In genomic region chr1:235767795-235768194, GRCh38 we compare ENCODE assay signal across 12 cellular contexts.
DNase-seq lines count a peak whose midpoint lies in the region; ATAC-seq and TF ChIP-seq lines count a peak whose summit lies in the region.
"Had no signal": no experiment of that assay in that cellular context is flagged by ENCODE, and none has a peak within 500 bp of the region (broad histone marks: within the 10 kb centered on the region; RNA-seq: fewer than 3 reads in every experiment).

No MANE protein-coding gene starts in this region.

- no peaks in the 10 kb centered on the region for H3K9me3 Mint-ChIP-seq in activated naive CD8-positive, alpha-beta T cell treated with anti-CD3 and anti-CD28 coated beads, Interleukin-2, amount 10 ng/mL, durations not matched to agents 7 days and 5 days
- H3K9me3 Mint-ChIP-seq in activated naive CD8-positive, alpha-beta T cell treated with anti-CD3 and anti-CD28 coated beads for 36 hours: no peaks in the 10 kb centered on the region
- H3K9me3 Mint-ChIP-seq: activated T-helper 2 cell treated with anti-CD3 and anti-CD28 coated beads, Interferon-gamma antibody, Interleukin-2, Interleukin-4, amounts not matched to agents 10 μg/mL and 5 μg/mL and 100 μg/mL, durations not matched to agents 14 hours and 24 hours and 36 hours had no signal

- no peak overlapping the region for H3K27ac ChIP-seq in upper lobe of left lung

- TF ChIP-seq EP300 in upper lobe of left lung (IDR thresholded peaks at IDR 0.05): no peak

- no peaks in the 10 kb centered on the region for H3K27me3 Mint-ChIP-seq in activated naive CD8-positive, alpha-beta T cell treated with anti-CD3 and anti-CD28 coated beads, Interleukin-2, amount 10 ng/mL, durations not matched to agents 7 days and 5 days
- no peaks in the 10 kb centered on the region for H3K27me3 Mint-ChIP-seq in activated naive CD8-positive, alpha-beta T cell treated with anti-CD3 and anti-CD28 coated beads for 36 hours

- no peak for TF ChIP-seq POLR2A in upper lobe of left lung (IDR thresholded peaks at IDR 0.05)

- peaks cover 9% of the 10 kb centered on the region for H3K4me1 Mint-ChIP-seq in activated naive CD8-positive, alpha-beta T cell treated with anti-CD3 and anti-CD28 coated beads, Interleukin-2, amount 10 ng/mL, durations not matched to agents 7 days and 5 days
- H3K4me1 Mint-ChIP-seq in activated naive CD8-positive, alpha-beta T cell treated with anti-CD3 and anti-CD28 coated beads for 36 hours: peaks cover 13% of the 10 kb centered on the region

- H3K36me3 Mint-ChIP-seq in activated naive CD8-positive, alpha-beta T cell treated with anti-CD3 and anti-CD28 coated beads, Interleukin-2, amount 10 ng/mL, durations not matched to agents 7 days and 5 days: peaks cover 17% of the 10 kb centered on the region
- H3K36me3 Mint-ChIP-seq in activated naive CD8-positive, alpha-beta T cell treated with anti-CD3 and anti-CD28 coated beads for 36 hours: peaks cover 22% of the 10 kb centered on the region

- no peak for TF ChIP-seq CTCF in upper lobe of left lung (IDR thresholded peaks at IDR 0.05)

- POLR2A ChIA-PET in activated naive CD8-positive, alpha-beta T cell treated with anti-CD3 and anti-CD28 coated beads, Interleukin-2, amount 10 ng/mL, durations not matched to agents 7 days and 5 days (lab: Charles Lee): no interaction called here

- ATAC-seq in activated naive CD8-positive, alpha-beta T cell treated with anti-CD3 and anti-CD28 coated beads, Interleukin-2, amount 10 ng/mL, durations not matched to agents 7 days and 5 days (ENCODE audit: low read depth): no peak
- ATAC-seq in GM21737 (IDR thresholded peaks at IDR 0.05; ENCODE audit: unreplicated experiment) (peak; percentile 87), HG03342 (IDR thresholded peaks at IDR 0.05; ENCODE audit: unreplicated experiment) (peak; percentile 92), upper lobe of left lung (ENCODE audit: low FRiP score in 2 of 2) (no peak)

- DNase-seq in activated naive CD8-positive, alpha-beta T cell treated with anti-CD3 and anti-CD28 coated beads, Interleukin-2, amount 10 ng/mL, durations not matched to agents 7 days and 5 days: no peak
- no peak for DNase-seq in activated naive CD8-positive, alpha-beta T cell treated with anti-CD3 and anti-CD28 coated beads for 36 hours
- DNase-seq in upper lobe of left lung: no peak
- no peak for DNase-seq in H7
- no peak for DNase-seq in COLO668 (lab: John Stamatoyannopoulos, UW; ENCODE audit: unreplicated experiment)
- no peak for DNase-seq in NCI-H1417 (lab: John Stamatoyannopoulos, UW)
- DNase-seq: cortex of kidney, IMR-90, NCI-H345 had no signal

- H3K4me1 ChIP-seq in upper lobe of left lung: no peaks in the 10 kb centered on the region

- H3K27me3 ChIP-seq in upper lobe of left lung (no peaks in the 10 kb centered on the region), H7 (ENCODE audit: control insufficient read depth, insufficient read depth, low read length) (no peaks in the 10 kb centered on the region)

- no peaks in the 10 kb centered on the region for H3K9me3 ChIP-seq in upper lobe of left lung

- no peak overlapping the region for H3K4me3 Mint-ChIP-seq in activated naive CD8-positive, alpha-beta T cell treated with anti-CD3 and anti-CD28 coated beads, Interleukin-2, amount 10 ng/mL, durations not matched to agents 7 days and 5 days
- H3K4me3 Mint-ChIP-seq in activated naive CD8-positive, alpha-beta T cell treated with anti-CD3 and anti-CD28 coated beads for 36 hours: no peak overlapping the region

- H3K27ac Mint-ChIP-seq in activated naive CD8-positive, alpha-beta T cell treated with anti-CD3 and anti-CD28 coated beads, Interleukin-2, amount 10 ng/mL, durations not matched to agents 7 days and 5 days: peak overlapping the region; percentile 12
- H3K27ac Mint-ChIP-seq in activated naive CD8-positive, alpha-beta T cell treated with anti-CD3 and anti-CD28 coated beads for 36 hours: no peak overlapping the region
- H3K27ac Mint-ChIP-seq: activated T-helper 2 cell treated with anti-CD3 and anti-CD28 coated beads, Interferon-gamma antibody, Interleukin-2, Interleukin-4, amounts not matched to agents 10 μg/mL and 5 μg/mL and 100 μg/mL, durations not matched to agents 14 hours and 24 hours and 36 hours had no signal

- 78 to 88% methylated on average over 2 of the region's 2 CpGs for WGBS in upper lobe of left lung, 2 donors

- H3K4me3 ChIP-seq in upper lobe of left lung (no peak overlapping the region), H7 (ENCODE audit: insufficient read depth, low read depth, low read length) (no peak overlapping the region)

- H3K36me3 ChIP-seq in upper lobe of left lung (peaks cover 0 to 52% (median 15%) of the 10 kb centered on the region in 4 donors), H7 (replicated peaks; ENCODE audit: control insufficient read depth, insufficient read depth, low read length) (no peaks in the 10 kb centered on the region)

Comparison
In these comparisons a context has a peak if more than half of its experiments do, and no peak if none do; other contexts are left out.
1. ATAC-seq: peak in GM21737 (single experiment) and HG03342 (single experiment); none in activated naive CD8-positive, alpha-beta T cell treated with anti-CD3 and anti-CD28 coated beads, Interleukin-2, amount 10 ng/mL, durations not matched to agents 7 days and 5 days (single experiment) and upper lobe of left lung (0 of 2).